Comparison of ENCODE assay signal across 1 cellular context in genomic region chr6:149168968-149169367, GRCh38.
TF ChIP-seq lines count a peak whose summit lies in the region.

No MANE protein-coding gene starts in this region.

TF ChIP-seq in HepG2, 621 proteins besides CTCF, POLR2A, EP300 and RAD21 (continued from another document):
- TF ChIP-seq FOXP4 (CRISPR knock-in tag; IDR thresholded peaks at IDR 0.05) (no peak), ZMYM3 (CRISPR knock-in tag; IDR thresholded peaks at IDR 0.05) (no peak), KLF15 (CRISPR knock-in tag; IDR thresholded peaks at IDR 0.05; ENCODE audit: borderline replicate concordance) (no peak)
